Comparison of ENCODE assay signal across 12 cellular contexts in the genomic region with DNA sequence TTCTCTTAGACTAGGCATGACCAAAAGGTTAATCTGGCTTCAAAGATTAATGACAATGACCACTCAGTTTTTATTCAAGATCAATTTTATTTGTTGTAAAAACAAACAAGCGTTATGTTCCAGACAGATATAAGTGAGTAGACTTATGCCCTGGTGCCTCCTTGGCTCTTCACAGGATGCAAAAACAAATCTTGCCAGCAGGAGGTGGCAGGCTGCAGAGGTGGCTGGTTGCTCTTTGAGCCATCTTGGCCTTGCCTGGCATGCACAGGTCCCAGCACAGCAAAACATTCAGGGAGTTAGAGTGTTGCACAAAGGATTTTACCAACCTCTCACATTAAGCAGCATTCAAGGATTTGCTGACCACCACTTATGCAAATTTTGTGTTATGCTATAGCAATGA. TPM values are rescaled to one million over a fixed set of nuclear protein-coding genes. Genes with fewer than 3 reads are reported as not detected.
DNase-seq lines count a peak whose midpoint lies in the region; ATAC-seq and TF ChIP-seq lines count a peak whose summit lies in the region.
"Not testable (repeated sequence)": the region's sequence is repeated elsewhere in the genome, so short reads cannot be mapped to it uniquely, and the experiment has no call there.
"Had no signal": no experiment of that assay in that cellular context is flagged by ENCODE, and none has a peak within 500 bp of the region (broad histone marks: within the 10 kb centered on the region; RNA-seq: fewer than 3 reads in every experiment).

No MANE protein-coding gene starts in this region.

- not testable (repeated sequence) for H3K4me3 ChIP-seq in MM.1S (ENCODE audit: low read length); mammary epithelial cell (replicated peaks in 1 of 3; ENCODE audit: insufficient read depth in 1 of 3, low read depth in 2 of 3, low read length in 3 of 3); neuronal stem cell (ENCODE audit: low read length in 2 of 2)

- H3K27ac Mint-ChIP-seq in activated CD4-positive, alpha-beta T cell treated with anti-CD3 and anti-CD28 coated beads, Interleukin-2, amount 10 ng/mL, durations not matched to agents 7 days and 5 days: not testable (repeated sequence)

- H2AK5ac ChIP-seq in neuronal stem cell (ENCODE audit: low read depth, low read length): not testable (repeated sequence)

- not testable (repeated sequence) for BruUV-seq in mammary epithelial cell (replicated peaks; lab: Mats Ljungman, UMichigan)

- not testable (repeated sequence) for H3K18ac ChIP-seq in neuronal stem cell (ENCODE audit: low read length)

- H2AFZ ChIP-seq in MM.1S (ENCODE audit: low read length); mammary epithelial cell (ENCODE audit: low read depth, low read length); neuronal stem cell (ENCODE audit: low read length): not testable (repeated sequence)

- H3K27me3 Mint-ChIP-seq in activated CD4-positive, alpha-beta T cell treated with anti-CD3 and anti-CD28 coated beads, Interleukin-2, amount 10 ng/mL, durations not matched to agents 7 days and 5 days: not testable (repeated sequence)

- not testable (repeated sequence) for H4K20me1 ChIP-seq in MM.1S (ENCODE audit: insufficient read depth, low read length); mammary epithelial cell (ENCODE audit: insufficient read depth, low read length)

- not testable (repeated sequence) for H4K91ac ChIP-seq in neuronal stem cell (ENCODE audit: low read depth, low read length, poor library complexity)

- DNase-seq in MM.1S (peak; percentile 25), OCI-M1 (lab: John Stamatoyannopoulos, UW) (peak; percentile 0), mammary epithelial cell (peak; percentile 0), neuronal stem cell (ENCODE audit: low spot score) (peak; percentile 1)
- DNase-seq in activated CD4-positive, alpha-beta T cell treated with anti-CD3 and anti-CD28 coated beads, Interleukin-2, amount 10 ng/mL, durations not matched to agents 7 days and 5 days: peak; percentile 7
- not testable (repeated sequence) for DNase-seq in foreskin keratinocyte

- in situ Hi-C loops in mammary epithelial cell (cut with MboI; ENCODE audit: low sequenced_read_pairs in 2 of 2): not testable (repeated sequence)

- ATAC-seq in foreskin keratinocyte: not testable (repeated sequence)

- TF ChIP-seq CTCF in GM12873 (IDR thresholded peaks at IDR 0.05; ENCODE audit: insufficient read depth, low read depth, low read length, missing control alignments) (peak; percentile 29), MM.1S (IDR thresholded peaks at IDR 0.05; ENCODE audit: low read length) (peak; percentile 9; the same call in 1 of the 2 replicates), foreskin keratinocyte (conservative IDR thresholded peaks at IDR 0.05) (peak; percentile 14)
- TF ChIP-seq CTCF in mammary epithelial cell (conservative IDR thresholded peaks at IDR 0.05 in 1 of 2, IDR thresholded peaks at IDR 0.05 in 1 of 2; ENCODE audit: extremely low read depth in 1 of 2, insufficient read depth in 1 of 2, low read depth in 1 of 2, low read length in 2 of 2): not testable (repeated sequence)

- H3K23ac ChIP-seq in neuronal stem cell (ENCODE audit: low read depth, low read length, poor library complexity): not testable (repeated sequence)

- H3F3A ChIP-seq in MM.1S (ENCODE audit: insufficient read depth, low read length): not testable (repeated sequence)

- not testable (repeated sequence) for H4K8ac ChIP-seq in neuronal stem cell (ENCODE audit: low read depth, low read length)

- H3K36me3 ChIP-seq in MM.1S (replicated peaks; ENCODE audit: insufficient read depth, low read length); mammary epithelial cell (ENCODE audit: insufficient read depth, low read length); neuronal stem cell (replicated peaks in 1 of 2; ENCODE audit: control insufficient read depth in 2 of 2, insufficient read depth in 2 of 2, low read length in 2 of 2): not testable (repeated sequence)

- not testable (repeated sequence) for H3K79me1 ChIP-seq in neuronal stem cell (ENCODE audit: low read depth, low read length)

- intact Hi-C loops in mammary epithelial cell (cut with micrococcal nuclease): not testable (repeated sequence)

- not testable (repeated sequence) for H3K4me1 ChIP-seq in MM.1S (ENCODE audit: low read length); mammary epithelial cell (ENCODE audit: insufficient read depth, low read length); foreskin keratinocyte; neuronal stem cell (ENCODE audit: control insufficient read depth in 2 of 2, insufficient read depth in 1 of 2, low read depth in 1 of 2, low read length in 2 of 2)

- not testable (repeated sequence) for H3K4me3 Mint-ChIP-seq in activated CD4-positive, alpha-beta T cell treated with anti-CD3 and anti-CD28 coated beads, Interleukin-2, amount 10 ng/mL, durations not matched to agents 7 days and 5 days

- H3K79me2 ChIP-seq in MM.1S (ENCODE audit: low read length); mammary epithelial cell (ENCODE audit: insufficient read depth, low read length): not testable (repeated sequence)

- H3K4me1 Mint-ChIP-seq in activated CD4-positive, alpha-beta T cell treated with anti-CD3 and anti-CD28 coated beads, Interleukin-2, amount 10 ng/mL, durations not matched to agents 7 days and 5 days: not testable (repeated sequence)

- not testable (repeated sequence) for H3K9me3 ChIP-seq in MM.1S (replicated peaks; ENCODE audit: insufficient read depth, low read length); mammary epithelial cell (replicated peaks; ENCODE audit: insufficient read depth, low read length); neuronal stem cell (replicated peaks in 1 of 2; ENCODE audit: control insufficient read depth in 2 of 2, insufficient read depth in 1 of 2, low read depth in 1 of 2, low read length in 2 of 2)

- H3K4ac ChIP-seq in neuronal stem cell (ENCODE audit: low read length): not testable (repeated sequence)

- not testable (repeated sequence) for H3K9me3 Mint-ChIP-seq in activated CD4-positive, alpha-beta T cell treated with anti-CD3 and anti-CD28 coated beads, Interleukin-2, amount 10 ng/mL, durations not matched to agents 7 days and 5 days

- H3K27ac ChIP-seq in MM.1S (ENCODE audit: low read length); mammary epithelial cell (ENCODE audit: insufficient read depth, low read depth, low read length); foreskin keratinocyte; neuronal stem cell (replicated peaks; ENCODE audit: low read length): not testable (repeated sequence)

- POLR2A ChIA-PET in activated CD4-positive, alpha-beta T cell treated with anti-CD3 and anti-CD28 coated beads, Interleukin-2, amount 10 ng/mL, durations not matched to agents 7 days and 5 days (lab: Charles Lee): not testable (repeated sequence)

- H2BK5ac ChIP-seq in neuronal stem cell (ENCODE audit: low read length): not testable (repeated sequence)

- dilution Hi-C loops in mammary epithelial cell (cut with HindIII; ENCODE audit: low sequenced_read_pairs): not testable (repeated sequence)

- H2BK15ac ChIP-seq in neuronal stem cell (ENCODE audit: low read length): not testable (repeated sequence)

- H3K9ac ChIP-seq in MM.1S (ENCODE audit: low read length); mammary epithelial cell (ENCODE audit: insufficient read depth, low read length); neuronal stem cell (ENCODE audit: low read depth, low read length, poor library complexity): not testable (repeated sequence)

- H3K4me2 ChIP-seq in MM.1S (ENCODE audit: low read depth, low read length); mammary epithelial cell (ENCODE audit: insufficient read depth, low read depth, low read length); neuronal stem cell (ENCODE audit: insufficient read depth, low read length, poor library complexity, severe bottlenecking): not testable (repeated sequence)

- 80% methylated on average over 1 of the region's 1 CpG for WGBS in mammary epithelial cell (ENCODE audit: low coverage, missing lambda C conversion rate)
- no CpG with 5 or more reads among the region's 1 CpG for WGBS in neuronal stem cell (ENCODE audit: extremely low coverage in 2 of 2, insufficient read length in 2 of 2, insufficient replicate concordance in 1 of 2), 2 donors

- not testable (repeated sequence) for H3K14ac ChIP-seq in neuronal stem cell (ENCODE audit: low read length)

- CTCF ChIA-PET in activated CD4-positive, alpha-beta T cell treated with anti-CD3 and anti-CD28 coated beads, Interleukin-2, amount 10 ng/mL, durations not matched to agents 7 days and 5 days (lab: Charles Lee); mammary epithelial cell (lab: Charles Lee; ENCODE audit: low non-redundant PET): not testable (repeated sequence)

- H3K36me3 Mint-ChIP-seq in activated CD4-positive, alpha-beta T cell treated with anti-CD3 and anti-CD28 coated beads, Interleukin-2, amount 10 ng/mL, durations not matched to agents 7 days and 5 days (ENCODE audit: low read depth): not testable (repeated sequence)

- not testable (repeated sequence) for H2BK120ac ChIP-seq in neuronal stem cell (ENCODE audit: low read depth, low read length)

- H2BK12ac ChIP-seq in neuronal stem cell (ENCODE audit: low read length): not testable (repeated sequence)

- not testable (repeated sequence) for H3K9me2 ChIP-seq in MM.1S (replicated peaks; ENCODE audit: insufficient read depth, low read length)

- H3K27me3 ChIP-seq in MM.1S (replicated peaks; ENCODE audit: insufficient read depth, low read length); mammary epithelial cell (ENCODE audit: insufficient read depth, low read length); foreskin keratinocyte; neuronal stem cell (ENCODE audit: control insufficient read depth in 3 of 3, insufficient read depth in 3 of 3, low read depth in 1 of 3, low read length in 3 of 3): not testable (repeated sequence)

RNA-seq across cellular contexts. Expression of gene RAB6C, which starts 46.5 kb away (rescaled TPM):
- total RNA-seq in activated CD4-positive, alpha-beta T cell treated with anti-CD3 and anti-CD28 coated beads, Interleukin-2, amount 10 ng/mL, durations not matched to agents 7 days and 5 days: not detected
- total RNA-seq in mammary epithelial cell: not detected
- 0.05 TPM for polyA plus RNA-seq in mammary epithelial cell
- not detected for polyA minus RNA-seq in mammary epithelial cell
- not detected in 2 replicates for total RNA-seq in foreskin keratinocyte
- not detected in 2 replicates for polyA plus RNA-seq in foreskin keratinocyte
- polyA plus RNA-seq in neuronal stem cell (2013, experiment 1 of 2): not detected
- 0.01 TPM for polyA plus RNA-seq in neuronal stem cell (2013, experiment 2 of 2)
- total RNA-seq: CD4-positive, alpha-beta T cell; K562; lower leg skin; posterior vena cava; tibial nerve had no signal
- polyA plus RNA-seq: K562 had no signal
